1 cellular context compared by ENCODE assay signal in the genomic region with DNA sequence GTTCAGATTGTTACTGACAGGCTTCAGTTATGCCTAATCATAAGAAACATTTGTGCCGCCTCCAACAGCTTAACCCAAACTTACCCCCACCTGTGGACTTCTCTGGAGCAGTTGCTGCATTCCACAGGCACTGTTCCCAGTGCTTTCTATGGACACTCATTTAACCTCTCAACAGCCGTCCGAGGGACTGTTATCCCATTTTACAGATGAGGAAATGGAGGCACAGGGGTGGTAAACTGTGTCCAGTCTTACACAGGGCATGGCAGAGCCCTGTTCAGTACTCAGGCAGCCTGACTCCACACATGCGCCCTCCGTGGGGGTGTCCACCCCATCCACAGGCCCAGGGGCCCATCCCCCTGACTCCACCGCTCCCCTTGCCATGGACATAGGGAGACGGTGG.
TF ChIP-seq lines count a peak whose summit lies in the region.

No MANE protein-coding gene starts in this region.

TF ChIP-seq in K562, 482 proteins besides CTCF, POLR2A, EP300 and RAD21:
- TF ChIP-seq ADNP (tag; IDR thresholded peaks at IDR 0.05): peak; percentile 52; the same call in 1 of the 2 replicates
- no peak for TF ChIP-seq IRF2 (CRISPR knock-in tag; IDR thresholded peaks at IDR 0.05)
- no peak for TF ChIP-seq SIN3B (IDR thresholded peaks at IDR 0.05; ENCODE audit: low read depth)
- peak; percentile 51; the same call in 1 of the 2 replicates for TF ChIP-seq BCOR (IDR thresholded peaks at IDR 0.05)
- peak; percentile 37 for TF ChIP-seq RBM25 (IDR thresholded peaks at IDR 0.05; ENCODE audit: low read depth, low read length, severe bottlenecking)
- no peak for TF ChIP-seq HDAC6 (IDR thresholded peaks at IDR 0.05; ENCODE audit: low read depth, low read length)
TF ChIP-seq in K562: peak in this region for 3.
